Comparison of ENCODE assay signal across 10 cellular contexts in genomic region chr4:38728651-38729141, GRCh38. TPM values are rescaled to one million over a fixed set of nuclear protein-coding genes. Genes with fewer than 3 reads are reported as not detected.
A peak's percentile ranks its signal among the peaks of the same experiment; 100 is the strongest.
DNase-seq lines count a peak whose midpoint lies in the region; ATAC-seq, FAIRE-seq and TF ChIP-seq lines count a peak whose summit lies in the region.
"Had no signal": no experiment of that assay in that cellular context is flagged by ENCODE, and none has a peak within 500 bp of the region (broad histone marks: within the 10 kb centered on the region; RNA-seq: fewer than 3 reads in every experiment).

No MANE protein-coding gene starts in this region.

- H3K27ac ChIP-seq in HCT116 (ENCODE audit: low read depth, low read length) (peak overlapping the region; percentile 20; the same call in 1 of the 2 replicates), duodenal mucosa (ENCODE audit: low read depth, low read length) (peak overlapping the region; percentile 30), pancreas (peak overlapping the region in 1 of 4 donors; percentile 8), GM23248 (no peak overlapping the region), ovary (no peak overlapping the region)

- POLR2A ChIA-PET in HCT116 (lab: Charles Lee) = interaction anchor here (1.0 to 1.8 kb wide), 4 partner anchors 54 to 568 kb away, joined by 3 to 6 read pairs (median 5); no protein-coding TSS in a partner anchor

- H3K9me2 ChIP-seq in HCT116 (ENCODE audit: insufficient read depth) (no peaks in the 10 kb centered on the region), GM23248 (ENCODE audit: insufficient read depth) (no peaks in the 10 kb centered on the region)

- ATAC-seq in HCT116 (peak; percentile 77), pancreas (peak; percentile 21 to 66 (median 54))

- no peak for TF ChIP-seq POLR2A in HCT116 (IDR thresholded peaks at IDR 0.05; ENCODE audit: borderline replicate concordance, extremely low read depth, insufficient read depth, insufficient read length)
- TF ChIP-seq POLR2A in ovary (IDR thresholded peaks at IDR 0.05) = no peak

- H3F3A ChIP-seq in GM23248 (ENCODE audit: insufficient read depth) = peaks cover 6% of the 10 kb centered on the region; the same call in 1 of the 2 replicates

- TF ChIP-seq EP300 in ovary (IDR thresholded peaks at IDR 0.05) = no peak

- no peak for FAIRE-seq in pancreas (lab: Jason Lieb, UNC)

- H4K20me1 ChIP-seq in HCT116 (ENCODE audit: insufficient read depth) (no peaks in the 10 kb centered on the region), GM23248 (ENCODE audit: insufficient read depth) (no peaks in the 10 kb centered on the region)

- H3K79me2 ChIP-seq in HCT116 (ENCODE audit: insufficient read depth, low read length) (no peaks in the 10 kb centered on the region), GM23248 (ENCODE audit: insufficient read depth) (no peaks in the 10 kb centered on the region)

- H3K27me3 ChIP-seq in HCT116 (ENCODE audit: insufficient read depth, low read length) = no peaks in the 10 kb centered on the region
- H3K27me3 ChIP-seq in duodenal mucosa (ENCODE audit: control insufficient read depth in 1 of 2, insufficient read depth in 2 of 2, low read length in 2 of 2) = no peaks in the 10 kb centered on the region
- H3K27me3 ChIP-seq in pancreas = no peaks in the 10 kb centered on the region
- no peaks in the 10 kb centered on the region for H3K27me3 ChIP-seq in GM23248 (replicated peaks; ENCODE audit: insufficient read depth)
- no peaks in the 10 kb centered on the region for H3K27me3 ChIP-seq in ovary

- H3K9ac ChIP-seq in HCT116 (ENCODE audit: low read length) (0 out of 2 replicates have a peak overlapping the region, but pooled peaks have one; percentile 26), duodenal mucosa (ENCODE audit: low read depth in 1 of 2, low read length in 2 of 2) (peak overlapping the region in 1 of 2 donors; percentile 14), GM23248 (no peak overlapping the region)

- H3K36me3 ChIP-seq in HCT116 (ENCODE audit: control insufficient read depth in 1 of 2, insufficient read depth in 2 of 2, low read length in 2 of 2) (no peaks in the 10 kb centered on the region), duodenal mucosa (ENCODE audit: control insufficient read depth in 1 of 2, insufficient read depth in 2 of 2, low read length in 2 of 2) (no peaks in the 10 kb centered on the region), pancreas (no peaks in the 10 kb centered on the region), GM23248 (ENCODE audit: low read depth) (no peaks in the 10 kb centered on the region), ovary (no peaks in the 10 kb centered on the region)
- H3K36me3 ChIP-seq: HAP-1 had no signal

- TF ChIP-seq CTCF in HCT116 (IDR thresholded peaks at IDR 0.05 in 2 of 3, conservative IDR thresholded peaks at IDR 0.05 in 1 of 3; ENCODE audit: borderline replicate concordance in 1 of 3, insufficient read depth in 1 of 3, low read depth in 2 of 3, low read length in 2 of 3) (peak; percentile 53 to 64 (median 54); a peak in 5 of 6 replicates), pancreas (IDR thresholded peaks at IDR 0.05) (no peak), ovary (IDR thresholded peaks at IDR 0.05) (no peak)

- H3K4me3 ChIP-seq in HCT116 (replicated peaks in 1 of 2; ENCODE audit: low read depth in 1 of 2, low read length in 2 of 2) = peak overlapping the region; percentile 22 to 32; a peak in 3 of 4 replicates
- H3K4me3 ChIP-seq in duodenal mucosa (ENCODE audit: low read depth in 1 of 2, low read length in 2 of 2) = no peak overlapping the region
- no peak overlapping the region for H3K4me3 ChIP-seq in pancreas
- H3K4me3 ChIP-seq in GM23248 = no peak overlapping the region
- H3K4me3 ChIP-seq in ovary = no peak overlapping the region
- H3K4me3 ChIP-seq: HAP-1 had no signal

- BruUV-seq in HCT116 (replicated peaks; lab: Mats Ljungman, UMichigan) = no TSS peak

- RAD21 ChIA-PET in HCT116 (lab: Charles Lee; ENCODE audit: low non-redundant PET in 1 of 2, low total read pairs in 2 of 2, uncharacterized antibody in 2 of 2, unreplicated experiment in 2 of 2) = interaction anchor here (0.5 to 2.4 kb wide), 8 partner anchors 26 to 665 kb away, joined by 3 to 16 read pairs (median 4); no protein-coding TSS in a partner anchor

- peak; percentile 90 for TF ChIP-seq RAD21 in HCT116 (IDR thresholded peaks at IDR 0.05; ENCODE audit: low read depth)

- CTCF ChIA-PET in HCT116 (lab: Charles Lee) = interaction anchor here (0.7 to 6.5 kb wide), 6 partner anchors 10 to 555 kb away, joined by 3 to 93 read pairs (median 3); no protein-coding TSS in a partner anchor

- H2AFZ ChIP-seq in HCT116 (ENCODE audit: low read depth, low read length, poor library complexity, severe bottlenecking) (peak overlapping the region; percentile 83), GM23248 (no peak overlapping the region)

- H3K9me3 ChIP-seq in HCT116 (ENCODE audit: control insufficient read depth in 1 of 2, insufficient read depth in 1 of 2, low read depth in 1 of 2, low read length in 2 of 2) = no peaks in the 10 kb centered on the region; a peak in 1 of 4 replicates
- H3K9me3 ChIP-seq in duodenal mucosa (ENCODE audit: control insufficient read depth in 1 of 2, low read length in 2 of 2) = no peaks in the 10 kb centered on the region
- H3K9me3 ChIP-seq in pancreas = no peaks in the 10 kb centered on the region
- H3K9me3 ChIP-seq in GM23248 (ENCODE audit: low read depth) = no peaks in the 10 kb centered on the region
- no peaks in the 10 kb centered on the region for H3K9me3 ChIP-seq in ovary
- H3K9me3 ChIP-seq: HAP-1 had no signal

- intact Hi-C loops in HCT116 (cut with micrococcal nuclease) (loop anchor here (1.0 to 2.0 kb wide), 2 partner anchors 54 to 408 kb away; no protein-coding TSS in a partner anchor), pancreas (cut with DNase I) (no loop called here), ovary (cut with DNase I) (loop anchor here in 1 of 4 donors (5.0 kb wide), 1 partner anchor 551 kb away; no protein-coding TSS in a partner anchor)

- peak; percentile 77 for DNase-seq in HCT116 (ENCODE audit: low read depth, low spot score)
- peak; percentile 37 for DNase-seq in NCI-H345 treated with DMSO at 0.1 percent for 48 hours (lab: John Stamatoyannopoulos, UW; ENCODE audit: unreplicated experiment)
- DNase-seq in pancreas = peak in 3 of 6 donors; percentile 23 to 39 (median 34)
- no peak for DNase-seq in 8988T
- DNase-seq in GM23248 = no peak
- no peak for DNase-seq in ovary
- DNase-seq: kidney glomerular epithelial cell, SW 1271 had no signal

- H3K4me1 ChIP-seq in HCT116 (ENCODE audit: control insufficient read depth in 1 of 2, insufficient read depth in 2 of 2, low read length in 2 of 2) = peaks cover 32 to 40% of the 10 kb centered on the region in 2 experiments
- peaks cover 30 to 34% of the 10 kb centered on the region in 2 donors for H3K4me1 ChIP-seq in duodenal mucosa (ENCODE audit: control insufficient read depth in 1 of 2, insufficient read depth in 2 of 2, low read length in 2 of 2)
- peaks cover 0 to 8% (median 3%) of the 10 kb centered on the region in 3 donors for H3K4me1 ChIP-seq in pancreas
- peaks cover 17% of the 10 kb centered on the region for H3K4me1 ChIP-seq in GM23248 (ENCODE audit: insufficient read depth)
- H3K4me1 ChIP-seq in ovary (ENCODE audit: insufficient read depth) = peaks cover 1% of the 10 kb centered on the region

- WGBS in pancreas, 2 donors = 21 to 26% methylated on average over 4 of the region's 4 CpGs
- 95 to 100% methylated on average over 4 of the region's 4 CpGs for WGBS in GM23248 (ENCODE audit: low coverage in 1 of 2, low lambda C conversion rate in 2 of 2, missing lambda C conversion rate in 2 of 2), 2 experiments
- WGBS in ovary, 3 donors = 86 to 95% (median 91%) methylated on average over 4 of the region's 4 CpGs

- H3K4me2 ChIP-seq in HCT116 (ENCODE audit: low read length) = peak overlapping the region; percentile 72
- H3K4me2 ChIP-seq in GM23248 (ENCODE audit: unreplicated experiment) = no peak overlapping the region

- in situ Hi-C loops in GM23248 (cut with MboI) = loop anchor here (10.0 kb wide), 1 partner anchor 654 kb away; no protein-coding TSS in a partner anchor

TF ChIP-seq in HCT116, 20 proteins besides CTCF, POLR2A, EP300 and RAD21 (continues in another document):
- TF ChIP-seq CEBPB (IDR thresholded peaks at IDR 0.05; ENCODE audit: low read depth) (peak; percentile 61), JUND (IDR thresholded peaks at IDR 0.05) (no peak), SRF (IDR thresholded peaks at IDR 0.05; ENCODE audit: low read depth) (no peak), ZBTB33 (IDR thresholded peaks at IDR 0.05; ENCODE audit: extremely low read depth, insufficient replicate concordance, low read length) (no peak), EGR1 (IDR thresholded peaks at IDR 0.05; ENCODE audit: low read depth) (no peak)

RNA-seq across cellular contexts. Expression of gene TLR10, which starts 54.1 kb away (rescaled TPM):
- total RNA-seq in HCT116 (2021; ENCODE audit: unreplicated experiment) (0.30 TPM), pancreas (1 to 10 TPM in 1 of 6 donors, under 1 TPM in 4, not detected in 1; 0.04 to 1.2 (median 0.20) TPM), ovary (1 to 10 TPM in 1 of 7 donors, under 1 TPM in 3, not detected in 3; 0.08 to 1.4 (median 0.23) TPM)
- polyA plus RNA-seq in HCT116 (2012) = 0.06 and 0.09 TPM in 2 replicates
- polyA plus RNA-seq in pancreas (under 1 TPM; 0.08 to 0.12 TPM), GM23248 (2016; fragmentation: Nextera tagmentation; extraction: Ambion mirVana) (not detected in 2 replicates), ovary (under 1 TPM; 0.10 to 0.35 TPM)
- not detected in 2 replicates for total RNA-seq in GM23248 (2014; rRNA removed; shearing (Covaris generic))

Comparison
In these comparisons a context has a peak if more than half of its experiments do, and no peak if none do; other contexts are left out.
1. DNase-seq: peak in HCT116 (single experiment) and NCI-H345 treated with DMSO at 0.1 percent for 48 hours (single experiment); none in 8988T (single experiment), GM23248 (single experiment) and ovary (0 of 5).
2. H3K27ac ChIP-seq: peak in HCT116 (single experiment) and duodenal mucosa (single experiment); none in GM23248 (single experiment) and ovary (0 of 2).
3. H3K4me3 ChIP-seq: peak in HCT116 (2 of 2); none in duodenal mucosa (0 of 2), pancreas (0 of 4), GM23248 (single experiment) and ovary (single experiment).
4. CTCF ChIP-seq: peak in HCT116 (3 of 3); none in pancreas (0 of 4) and ovary (0 of 3).